Comparison of ENCODE assay signal across 9 cellular contexts in the genomic region with DNA sequence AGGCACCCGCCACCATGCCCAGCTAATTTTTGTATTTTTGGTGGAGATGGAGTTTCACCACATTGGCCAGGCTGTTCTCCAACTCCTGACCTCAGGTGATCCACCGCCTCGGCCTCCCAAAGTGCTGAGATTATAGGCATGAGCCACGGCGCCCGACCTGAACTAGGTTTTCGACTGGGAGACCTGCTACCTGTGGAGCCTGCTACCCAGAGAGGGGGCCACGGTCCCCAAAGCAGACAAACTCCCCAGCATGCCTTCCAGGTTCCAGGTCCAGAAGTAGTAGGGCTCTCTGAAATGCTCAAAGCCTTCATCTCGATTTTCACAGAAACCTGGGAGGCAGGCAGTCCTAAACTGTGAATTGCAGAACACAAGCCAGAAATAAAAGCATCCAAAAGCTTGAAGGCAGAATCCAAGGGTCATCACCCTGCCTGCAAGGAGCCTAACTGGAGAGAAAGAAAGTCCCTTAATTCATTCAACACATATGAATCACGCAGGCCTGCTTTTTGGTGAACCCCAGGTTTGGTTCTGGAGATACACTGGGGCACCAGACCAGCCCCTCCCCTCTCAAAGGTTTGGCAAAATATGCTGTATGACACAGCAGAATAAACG. TPM values are rescaled to one million over a fixed set of nuclear protein-coding genes. Genes with fewer than 3 reads are reported as not detected.
DNase-seq lines count a peak whose midpoint lies in the region; ATAC-seq, FAIRE-seq and TF ChIP-seq lines count a peak whose summit lies in the region.
"Had no signal": no experiment of that assay in that cellular context is flagged by ENCODE, and none has a peak within 500 bp of the region (broad histone marks: within the 10 kb centered on the region; RNA-seq: fewer than 3 reads in every experiment).

No MANE protein-coding gene starts in this region.

- dilution Hi-C loops in IMR-90 (cut with HindIII; ENCODE audit: low sequenced_read_pairs, unreplicated experiment): no loop called here
- dilution Hi-C loops in keratinocyte (cut with MboI; ENCODE audit: extremely low pct_ligation_motif_present, low sequenced_read_pairs): no loop called here

- DNase-seq in IMR-90 (no peak), keratinocyte (ENCODE audit: low read depth, low spot score) (no peak), OCI-M2 (lab: John Stamatoyannopoulos, UW; ENCODE audit: unreplicated experiment) (no peak), cerebellar nuclear complex (lab: John Stamatoyannopoulos, UW) (no peak), H4 (ENCODE audit: low spot score) (no peak)
- DNase-seq in activated naive CD4-positive, alpha-beta T cell treated with anti-CD3 and anti-CD28 coated beads, Interleukin-2, amount 50 U/mL, for 72 hours (ENCODE audit: low spot score in 2 of 2): peak in 1 of 2 donors; percentile 61

- no peaks in the 10 kb centered on the region for H3K9me3 Mint-ChIP-seq in activated naive CD4-positive, alpha-beta T cell treated with anti-CD3 and anti-CD28 coated beads, Interleukin-2, amount 50 U/mL, for 72 hours
- no peaks in the 10 kb centered on the region for H3K9me3 Mint-ChIP-seq in stimulated activated naive CD8-positive, alpha-beta T cell treated with anti-CD3 and anti-CD28 coated beads, Interleukin-15, Interleukin-2, amounts not matched to agents 100 ng/mL and 50 ng/mL, for 24 hours

- peak overlapping the region; percentile 28 for H3K9ac ChIP-seq in IMR-90 (ENCODE audit: low read depth, low read length)
- peak overlapping the region; percentile 74 for H3K9ac ChIP-seq in keratinocyte (ENCODE audit: control insufficient read depth, extremely low read depth, insufficient read depth, low read length)

- H3K9me3 ChIP-seq in IMR-90 (ENCODE audit: control insufficient read depth, insufficient read depth, low read length) (no peaks in the 10 kb centered on the region), keratinocyte (ENCODE audit: control insufficient read depth, low read depth, low read length) (no peaks in the 10 kb centered on the region)

- H3K27ac Mint-ChIP-seq in activated naive CD4-positive, alpha-beta T cell treated with anti-CD3 and anti-CD28 coated beads, Interleukin-2, amount 50 U/mL, for 72 hours: peak overlapping the region; percentile 94 to 96
- peak overlapping the region; percentile 89 for H3K27ac Mint-ChIP-seq in stimulated activated naive CD8-positive, alpha-beta T cell treated with anti-CD3 and anti-CD28 coated beads, Interleukin-15, Interleukin-2, amounts not matched to agents 100 ng/mL and 50 ng/mL, for 24 hours

- H3K4me1 ChIP-seq in IMR-90 (ENCODE audit: control insufficient read depth, insufficient read depth, low read length): peaks cover 26% of the 10 kb centered on the region
- peaks cover 34% of the 10 kb centered on the region for H3K4me1 ChIP-seq in keratinocyte (ENCODE audit: control insufficient read depth, extremely low read depth, insufficient read depth, low read length)

- WGBS in IMR-90 (ENCODE audit: extremely low coverage in 2 of 2, insufficient read length in 1 of 2), 2 experiments: 17% methylated on average over 1 of the region's 11 CpGs; no CpG with 5 or more reads in 1 of the 2 experiments

- FAIRE-seq in keratinocyte (lab: Jason Lieb, UNC): no peak
- FAIRE-seq: TTC549 had no signal

- H3K9me1 ChIP-seq in IMR-90 (ENCODE audit: insufficient read depth, low read length) (peaks cover 37% of the 10 kb centered on the region), keratinocyte (ENCODE audit: control insufficient read depth, extremely low read depth, insufficient read depth, low read length) (no peaks in the 10 kb centered on the region)

- peak overlapping the region; percentile 96 for H3K27ac ChIP-seq in IMR-90 (ENCODE audit: insufficient read depth, low read length)
- H3K27ac ChIP-seq in keratinocyte (ENCODE audit: control insufficient read depth, insufficient read depth, low read length): peak overlapping the region; percentile 69

- TF ChIP-seq RAD21 in IMR-90 (IDR thresholded peaks at IDR 0.05; ENCODE audit: low read length): no peak

- H3K36me3 ChIP-seq in IMR-90 (ENCODE audit: control insufficient read depth, insufficient read depth, low read length) (no peaks in the 10 kb centered on the region), keratinocyte (ENCODE audit: control insufficient read depth in 2 of 2, extremely low read depth in 1 of 2, insufficient read depth in 2 of 2, low read length in 2 of 2) (no peaks in the 10 kb centered on the region)

- H2AK5ac ChIP-seq in IMR-90 (ENCODE audit: low read depth, low read length): peak overlapping the region; percentile 91

- CTCF ChIA-PET in IMR-90 (lab: Yijun Ruan, JAX): interaction anchor here (1.1 to 2.5 kb wide), 2 partner anchors 56 to 72 kb away, joined by 3 to 6 read pairs; no protein-coding TSS in a partner anchor

- H4K20me1 ChIP-seq in IMR-90 (ENCODE audit: insufficient read depth, low read length) (no peaks in the 10 kb centered on the region), keratinocyte (ENCODE audit: control insufficient read depth, extremely low read depth, insufficient read depth, low read length) (no peaks in the 10 kb centered on the region)

- POLR2A ChIA-PET in IMR-90 (lab: Charles Lee; ENCODE audit: unreplicated experiment): interaction anchor here (1.0 kb wide), 1 partner anchor 11 kb away, joined by 3 read pairs; no protein-coding TSS in a partner anchor

- H3K18ac ChIP-seq in IMR-90 (ENCODE audit: low read depth, low read length): peak overlapping the region; percentile 72

- peak overlapping the region; percentile 65 for H3K4me2 ChIP-seq in IMR-90 (ENCODE audit: low read depth, low read length)
- H3K4me2 ChIP-seq in keratinocyte (ENCODE audit: control insufficient read depth, extremely low read depth, insufficient read depth, low read depth, low read length): peak overlapping the region; percentile 92

- H2BK5ac ChIP-seq in IMR-90 (ENCODE audit: low read depth, low read length, poor library complexity, severe bottlenecking): peak overlapping the region; percentile 93

- peak overlapping the region; percentile 87 for H3K4me3 Mint-ChIP-seq in stimulated activated naive CD8-positive, alpha-beta T cell treated with anti-CD3 and anti-CD28 coated beads, Interleukin-15, Interleukin-2, amounts not matched to agents 100 ng/mL and 50 ng/mL, for 24 hours

- H3K23ac ChIP-seq in IMR-90 (ENCODE audit: low read depth, low read length): peak overlapping the region; percentile 98

- peak overlapping the region; percentile 96 to 97 for H4K8ac ChIP-seq in IMR-90 (ENCODE audit: low read depth in 2 of 2, low read length in 2 of 2)

- H3K4ac ChIP-seq in IMR-90 (ENCODE audit: low read depth, low read length): peak overlapping the region; percentile 99

- BruUV-seq in IMR-90 (replicated peaks; lab: Mats Ljungman, UMichigan): no TSS peak

- no peaks in the 10 kb centered on the region for H3K36me3 Mint-ChIP-seq in activated naive CD4-positive, alpha-beta T cell treated with anti-CD3 and anti-CD28 coated beads, Interleukin-2, amount 50 U/mL, for 72 hours
- H3K36me3 Mint-ChIP-seq in stimulated activated naive CD8-positive, alpha-beta T cell treated with anti-CD3 and anti-CD28 coated beads, Interleukin-15, Interleukin-2, amounts not matched to agents 100 ng/mL and 50 ng/mL, for 24 hours (ENCODE audit: low read depth): no peaks in the 10 kb centered on the region

- no peaks in the 10 kb centered on the region for H3K27me3 ChIP-seq in IMR-90 (ENCODE audit: control insufficient read depth, insufficient read depth, low read length)
- H3K27me3 ChIP-seq in keratinocyte (ENCODE audit: control insufficient read depth, extremely low read depth, insufficient read depth, low read length): no peaks in the 10 kb centered on the region

- H2BK15ac ChIP-seq in IMR-90 (ENCODE audit: low read depth, low read length): peak overlapping the region; percentile 40; the same call in 2 of the 3 replicates

- H4K5ac ChIP-seq in IMR-90 (ENCODE audit: low read depth, low read length): peak overlapping the region; percentile 92

- peak overlapping the region; percentile 84 for H3K14ac ChIP-seq in IMR-90 (replicated peaks; ENCODE audit: low read depth, low read length)

- no peak for TF ChIP-seq POLR2A in IMR-90 (IDR thresholded peaks at IDR 0.05; ENCODE audit: low read depth, low read length)

- peak overlapping the region; percentile 87 for H2AFZ ChIP-seq in IMR-90 (replicated peaks; ENCODE audit: low read length, poor library complexity)
- peak overlapping the region; percentile 56 for H2AFZ ChIP-seq in keratinocyte (ENCODE audit: control insufficient read depth, low read length)

- no peaks in the 10 kb centered on the region for H3K27me3 Mint-ChIP-seq in stimulated activated naive CD8-positive, alpha-beta T cell treated with anti-CD3 and anti-CD28 coated beads, Interleukin-15, Interleukin-2, amounts not matched to agents 100 ng/mL and 50 ng/mL, for 24 hours

- peak overlapping the region; percentile 95 for H2BK120ac ChIP-seq in IMR-90 (ENCODE audit: low read depth, low read length)

- no peaks in the 10 kb centered on the region for H3K79me2 ChIP-seq in keratinocyte (ENCODE audit: control insufficient read depth, insufficient read depth, low read length)

- intact Hi-C loops in IMR-90 (cut with micrococcal nuclease): loop anchor here (10.0 kb wide), 1 partner anchor 430 kb away; a partner anchor contains a TSS

- in situ Hi-C loops in IMR-90 (cut with MboI; ENCODE audit: low sequenced_read_pairs): loop anchor here (25.0 kb wide), 1 partner anchor 408 kb away; no protein-coding TSS in a partner anchor

- ATAC-seq in IMR-90 (ENCODE audit: low read depth) (no peak), HG02571 (IDR thresholded peaks at IDR 0.05; ENCODE audit: unreplicated experiment) (no peak)
- peak; percentile 5 to 15 for ATAC-seq in activated naive CD4-positive, alpha-beta T cell treated with anti-CD3 and anti-CD28 coated beads, Interleukin-2, amount 50 U/mL, for 72 hours

- H3K56ac ChIP-seq in IMR-90 (ENCODE audit: extremely low read depth, insufficient read depth, low read length): peak overlapping the region; percentile 96

- no peak for TF ChIP-seq CTCF in IMR-90 (conservative IDR thresholded peaks at IDR 0.05; ENCODE audit: low read depth, low read length)
- no peak for TF ChIP-seq CTCF in keratinocyte (optimal IDR thresholded peaks at IDR 0.05 in 1 of 3, IDR thresholded peaks at IDR 0.05 in 1 of 3, conservative IDR thresholded peaks at IDR 0.05 in 1 of 3; ENCODE audit: extremely low read depth in 1 of 3, insufficient read depth in 2 of 3, low read length in 3 of 3)

- H4K91ac ChIP-seq in IMR-90 (ENCODE audit: insufficient read depth, low read depth, low read length): peak overlapping the region; percentile 97

- H3K79me1 ChIP-seq in IMR-90 (ENCODE audit: low read depth in 1 of 2, low read length in 2 of 2): peaks cover 2 to 31% of the 10 kb centered on the region in 2 experiments; a peak in 1 of 4 replicates

- peak overlapping the region; percentile 80 for H2AK9ac ChIP-seq in IMR-90 (replicated peaks; ENCODE audit: low read depth, low read length, poor library complexity)

- H3K4me3 ChIP-seq in IMR-90 (ENCODE audit: insufficient read depth, low read depth, low read length) (peak overlapping the region; percentile 13; the same call in 1 of the 2 replicates), keratinocyte (ENCODE audit: control insufficient read depth in 2 of 3, extremely low read depth in 1 of 3, insufficient read depth in 2 of 3, low read depth in 1 of 3, low read length in 3 of 3) (peak overlapping the region in 2 of 3 experiments; percentile 38 to 48)

- peak overlapping the region; percentile 98 for H2BK20ac ChIP-seq in IMR-90 (ENCODE audit: low read depth, low read length)

- H3K4me1 Mint-ChIP-seq in stimulated activated naive CD8-positive, alpha-beta T cell treated with anti-CD3 and anti-CD28 coated beads, Interleukin-15, Interleukin-2, amounts not matched to agents 100 ng/mL and 50 ng/mL, for 24 hours (ENCODE audit: low read depth): peaks cover 62% of the 10 kb centered on the region

RNA-seq across cellular contexts. Expression of a gene that starts 4.6 kb away (rescaled TPM):
- 6.9 and 11.1 TPM in 2 replicates for total RNA-seq in IMR-90 (2012; rRNA removed)
- polyA plus RNA-seq in IMR-90 (2012; rRNA removed): 16.5 and 18.9 TPM in 2 replicates
- 13.2 and 15.9 TPM in 2 replicates for polyA plus RNA-seq in IMR-90 (2012; cell fraction: cytosol; rRNA removed)
- 25.7 and 30.6 TPM in 2 replicates for polyA plus RNA-seq in IMR-90 (2012; cell fraction: nucleus; rRNA removed; ENCODE audit: low replicate concordance)
- total RNA-seq in activated naive CD4-positive, alpha-beta T cell treated with anti-CD3 and anti-CD28 coated beads, Interleukin-2, amount 50 U/mL, for 72 hours: 100 to 1,000 TPM; 107 to 156 TPM
- 3.7 to 16.4 TPM (median 6.2 TPM) in 3 replicates for polyA plus RNA-seq in keratinocyte
- 1.5 TPM for polyA plus RNA-seq in keratinocyte (2011; ENCODE audit: low read depth)
- 5.1 and 5.5 TPM in 2 replicates for polyA plus RNA-seq in keratinocyte (2011; cell fraction: cytosol; rRNA removed)
- polyA plus RNA-seq in keratinocyte (2011; cell fraction: nucleus; rRNA removed): 10.1 and 10.5 TPM in 2 replicates
- 3.0 and 14.7 TPM in 2 replicates for polyA plus RNA-seq in keratinocyte (2012; ENCODE audit: low replicate concordance)
- 4.8 to 17.6 TPM (median 13.9 TPM) in 3 replicates for polyA minus RNA-seq in keratinocyte
- 2.1 TPM for polyA minus RNA-seq in keratinocyte (2011; cell fraction: cytosol; rRNA and poly(A)+ RNA removed)
- 8.0 and 9.3 TPM in 2 replicates for polyA minus RNA-seq in keratinocyte (2011; cell fraction: nucleus; rRNA and poly(A)+ RNA removed)
- 14.3 and 30.2 TPM in 2 replicates for total RNA-seq in H4 (2014; rRNA removed; shearing (Covaris generic))

RNA-seq across cellular contexts. Expression of a gene that starts 48.2 kb away (rescaled TPM):
- not detected in 2 replicates for total RNA-seq in IMR-90 (2012; rRNA removed)
- not detected in 2 replicates for polyA plus RNA-seq in IMR-90 (2012; rRNA removed)
- not detected in 2 replicates for polyA plus RNA-seq in IMR-90 (2012; cell fraction: cytosol; rRNA removed)
- not detected in 2 replicates for polyA plus RNA-seq in IMR-90 (2012; cell fraction: nucleus; rRNA removed; ENCODE audit: low replicate concordance)
- total RNA-seq in activated naive CD4-positive, alpha-beta T cell treated with anti-CD3 and anti-CD28 coated beads, Interleukin-2, amount 50 U/mL, for 72 hours: not detected
- polyA plus RNA-seq in keratinocyte: not detected in 3 replicates
- not detected for polyA plus RNA-seq in keratinocyte (2011; ENCODE audit: low read depth)
- polyA plus RNA-seq in keratinocyte (2011; cell fraction: cytosol; rRNA removed): not detected in 2 replicates
- not detected in 2 replicates for polyA plus RNA-seq in keratinocyte (2011; cell fraction: nucleus; rRNA removed)
- polyA plus RNA-seq in keratinocyte (2012; ENCODE audit: low replicate concordance): not detected in 2 replicates
- polyA minus RNA-seq in keratinocyte: not detected in 3 replicates
- not detected for polyA minus RNA-seq in keratinocyte (2011; cell fraction: cytosol; rRNA and poly(A)+ RNA removed)
- not detected in 2 replicates for polyA minus RNA-seq in keratinocyte (2011; cell fraction: nucleus; rRNA and poly(A)+ RNA removed)
- total RNA-seq in H4 (2014; rRNA removed; shearing (Covaris generic)): not detected in 2 replicates

Comparison
In these comparisons a context has a peak if more than half of its experiments do, and no peak if none do; other contexts are left out.
1. ATAC-seq: peak in activated naive CD4-positive, alpha-beta T cell treated with anti-CD3 and anti-CD28 coated beads, Interleukin-2, amount 50 U/mL, for 72 hours (2 of 2); none in IMR-90 (single experiment) and HG02571 (single experiment).